ENCODE assay signal across 13 cellular contexts in genomic region chr19:934197-934840, GRCh38. TPM values are rescaled to one million over a fixed set of nuclear protein-coding genes. Genes with fewer than 3 reads are reported as not detected.
DNase-seq lines count a peak whose midpoint lies in the region; ATAC-seq and TF ChIP-seq lines count a peak whose summit lies in the region.
"Had no signal": no experiment of that assay in that cellular context is flagged by ENCODE, and none has a peak within 500 bp of the region (broad histone marks: within the 10 kb centered on the region; RNA-seq: fewer than 3 reads in every experiment).

No MANE protein-coding gene starts in this region.

- H3K36me3 ChIP-seq in breast epithelium, result no peaks in the 10 kb centered on the region
- H3K36me3 ChIP-seq in duodenal mucosa (ENCODE audit: control insufficient read depth in 1 of 2, insufficient read depth in 2 of 2, low read length in 2 of 2), result no peaks in the 10 kb centered on the region
- H3K36me3 ChIP-seq in neuronal stem cell (replicated peaks in 1 of 2; ENCODE audit: control insufficient read depth in 2 of 2, insufficient read depth in 2 of 2, low read length in 2 of 2), result peaks cover 35 to 81% of the 10 kb centered on the region in 2 donors
- H3K36me3 ChIP-seq in upper lobe of left lung, result peaks cover 0 to 19% (median 9%) of the 10 kb centered on the region in 4 donors
- H3K36me3 ChIP-seq in neural progenitor cell, result no peaks in the 10 kb centered on the region

- WGBS in neuronal stem cell (ENCODE audit: extremely low coverage in 2 of 2, insufficient read length in 2 of 2, insufficient replicate concordance in 1 of 2), 2 donors, result no CpG with 5 or more reads among the region's 29 CpGs
- 59 to 72% methylated on average over 3 to 29 of the region's 29 CpGs for WGBS in upper lobe of left lung, 2 donors

- peaks cover 4 to 11% of the 10 kb centered on the region in 2 donors for H3K4me1 ChIP-seq in breast epithelium
- peaks cover 15 to 24% of the 10 kb centered on the region in 2 donors for H3K4me1 ChIP-seq in duodenal mucosa (ENCODE audit: control insufficient read depth in 1 of 2, insufficient read depth in 2 of 2, low read length in 2 of 2)
- peaks cover 4 to 7% of the 10 kb centered on the region in 2 donors for H3K4me1 ChIP-seq in neuronal stem cell (ENCODE audit: control insufficient read depth in 2 of 2, insufficient read depth in 1 of 2, low read depth in 1 of 2, low read length in 2 of 2)
- H3K4me1 ChIP-seq in upper lobe of left lung, result peaks cover 37 to 47% (median 40%) of the 10 kb centered on the region in 4 donors
- peaks cover 10% of the 10 kb centered on the region for H3K4me1 ChIP-seq in neural progenitor cell

- H3K27me3 ChIP-seq in breast epithelium (no peaks in the 10 kb centered on the region), duodenal mucosa (ENCODE audit: control insufficient read depth in 1 of 2, insufficient read depth in 2 of 2, low read length in 2 of 2) (no peaks in the 10 kb centered on the region), neuronal stem cell (ENCODE audit: control insufficient read depth in 3 of 3, insufficient read depth in 3 of 3, low read depth in 1 of 3, low read length in 3 of 3) (no peaks in the 10 kb centered on the region), upper lobe of left lung (no peaks in the 10 kb centered on the region), neural progenitor cell (no peaks in the 10 kb centered on the region)

- H4K8ac ChIP-seq in neuronal stem cell (ENCODE audit: low read depth, low read length), result peak overlapping the region; percentile 43

- peaks cover 82% of the 10 kb centered on the region for H4K20me1 ChIP-seq in neural progenitor cell (ENCODE audit: low read depth)

- no peak overlapping the region for H2BK12ac ChIP-seq in neuronal stem cell (ENCODE audit: low read length)

- H4K91ac ChIP-seq in neuronal stem cell (ENCODE audit: low read depth, low read length, poor library complexity), result no peak overlapping the region

- H3K23ac ChIP-seq in neuronal stem cell (ENCODE audit: low read depth, low read length, poor library complexity), result no peak overlapping the region

- no peak overlapping the region for H2AFZ ChIP-seq in neuronal stem cell (ENCODE audit: low read length)
- H2AFZ ChIP-seq in neural progenitor cell (replicated peaks), result no peak overlapping the region

- H3K79me2 ChIP-seq in neural progenitor cell (ENCODE audit: low read depth), result peaks cover 99% of the 10 kb centered on the region

- H3K27ac Mint-ChIP-seq in MCF 10A (ENCODE audit: low read depth, unreplicated experiment) (no peak overlapping the region), neural progenitor cell (no peak overlapping the region)
- H3K27ac Mint-ChIP-seq: natural killer cell had no signal

- H3K9me3 Mint-ChIP-seq in MCF 10A (ENCODE audit: unreplicated experiment), result no peaks in the 10 kb centered on the region
- H3K9me3 Mint-ChIP-seq in neural progenitor cell, result no peaks in the 10 kb centered on the region
- H3K9me3 Mint-ChIP-seq: natural killer cell had no signal

- H3K36me3 Mint-ChIP-seq in MCF 10A (ENCODE audit: insufficient read depth, unreplicated experiment) (peaks cover 30% of the 10 kb centered on the region), neural progenitor cell (peaks cover 18% of the 10 kb centered on the region)
- H3K36me3 Mint-ChIP-seq: natural killer cell had no signal

- TF ChIP-seq POLR2A in breast epithelium (IDR thresholded peaks at IDR 0.05) (no peak), upper lobe of left lung (IDR thresholded peaks at IDR 0.05) (no peak)

- peak overlapping the region; percentile 83 for H3K18ac ChIP-seq in neuronal stem cell (ENCODE audit: low read length)

- H3K27ac ChIP-seq in breast epithelium, result peak overlapping the region; percentile 39 to 69
- peak overlapping the region; percentile 10 for H3K27ac ChIP-seq in duodenal mucosa (ENCODE audit: low read depth, low read length)
- H3K27ac ChIP-seq in neuronal stem cell (replicated peaks; ENCODE audit: low read length), result no peak overlapping the region
- peak overlapping the region; percentile 10 to 79 (median 69) for H3K27ac ChIP-seq in upper lobe of left lung
- H3K27ac ChIP-seq in neural progenitor cell, result no peak overlapping the region

- no peaks in the 10 kb centered on the region for H3F3A ChIP-seq in neural progenitor cell (ENCODE audit: low read depth)

- peaks cover 34% of the 10 kb centered on the region for H3K79me1 ChIP-seq in neuronal stem cell (ENCODE audit: low read depth, low read length)

- H2BK5ac ChIP-seq in neuronal stem cell (ENCODE audit: low read length), result peak overlapping the region; percentile 90

- H2AK5ac ChIP-seq in neuronal stem cell (ENCODE audit: low read depth, low read length), result peak overlapping the region; percentile 68

- TF ChIP-seq EP300 in upper lobe of left lung (IDR thresholded peaks at IDR 0.05), result no peak

- POLR2A ChIA-PET in MCF 10A (lab: Yijun Ruan, JAX), result interaction anchor here (0.6 to 1.5 kb wide), 5 partner anchors 41 to 235 kb away, joined by 3 to 7 read pairs (median 3); partner anchors contain the start of genes MED16, RNU6-9 and WDR18

- no peak overlapping the region for H3K14ac ChIP-seq in neuronal stem cell (ENCODE audit: low read length)

- H3K9ac ChIP-seq in duodenal mucosa (ENCODE audit: low read depth in 1 of 2, low read length in 2 of 2), result no peak overlapping the region
- no peak overlapping the region for H3K9ac ChIP-seq in neuronal stem cell (ENCODE audit: low read depth, low read length, poor library complexity)
- H3K9ac ChIP-seq in neural progenitor cell, result no peak overlapping the region

- no peak overlapping the region for H3K4me3 Mint-ChIP-seq in MCF 10A (ENCODE audit: unreplicated experiment)
- H3K4me3 Mint-ChIP-seq in neural progenitor cell, result no peak overlapping the region

- CTCF ChIA-PET in MCF 10A (lab: Yijun Ruan, JAX), result no interaction called here

- H2BK120ac ChIP-seq in neuronal stem cell (ENCODE audit: low read depth, low read length), result no peak overlapping the region

- BruUV-seq in MCF 10A (replicated peaks; lab: Mats Ljungman, UMichigan), result no TSS peak

- TF ChIP-seq CTCF in breast epithelium (IDR thresholded peaks at IDR 0.05), result no peak
- TF ChIP-seq CTCF in MCF 10A (IDR thresholded peaks at IDR 0.05; ENCODE audit: unreplicated experiment), result no peak
- no peak for TF ChIP-seq CTCF in upper lobe of left lung (IDR thresholded peaks at IDR 0.05)
- TF ChIP-seq CTCF in neural progenitor cell (IDR thresholded peaks at IDR 0.05), result no peak

- H3K4me3 ChIP-seq in breast epithelium (peak overlapping the region in 2 of 3 donors; percentile 5 to 21), duodenal mucosa (ENCODE audit: low read depth in 1 of 2, low read length in 2 of 2) (no peak overlapping the region), neuronal stem cell (ENCODE audit: low read length in 2 of 2) (no peak overlapping the region), upper lobe of left lung (peak overlapping the region in 1 of 4 donors; percentile 2), neural progenitor cell (no peak overlapping the region)

- peaks cover 18% of the 10 kb centered on the region for H3K4me1 Mint-ChIP-seq in MCF 10A (ENCODE audit: insufficient read depth, unreplicated experiment)
- peaks cover 10% of the 10 kb centered on the region for H3K4me1 Mint-ChIP-seq in neural progenitor cell

- DNase-seq in breast epithelium (ENCODE audit: low spot score in 2 of 2) (no peak), MCF 10A (ENCODE audit: unreplicated experiment) (no peak), neuronal stem cell (ENCODE audit: low spot score) (no peak), upper lobe of left lung (peak in 1 of 2 donors; percentile 68), NCI-H1048 (lab: John Stamatoyannopoulos, UW) (no peak), NCI-H1092 treated with DMSO at 0.1 percent for 48 hours (lab: John Stamatoyannopoulos, UW) (no peak), neural progenitor cell (ENCODE audit: low spot score) (no peak)
- DNase-seq: MM.1S; natural killer cell; stimulated activated naive CD4-positive, alpha-beta T cell had no signal

- H3K27me3 Mint-ChIP-seq in MCF 10A (ENCODE audit: insufficient read depth, unreplicated experiment), result no peaks in the 10 kb centered on the region
- peaks cover 2% of the 10 kb centered on the region for H3K27me3 Mint-ChIP-seq in neural progenitor cell (ENCODE audit: insufficient read depth, low read depth)

- H3K4ac ChIP-seq in neuronal stem cell (ENCODE audit: low read length), result no peak overlapping the region

- intact Hi-C loops in breast epithelium (cut with DNase I; ENCODE audit: low total_unique reads), result no loop called here
- intact Hi-C loops in MCF 10A (cut with micrococcal nuclease), result no loop called here

- H3K4me2 ChIP-seq in neuronal stem cell (ENCODE audit: insufficient read depth, low read length, poor library complexity, severe bottlenecking) (no peak overlapping the region), neural progenitor cell (no peak overlapping the region)

- peak in 1 of 2 donors; percentile 17 for ATAC-seq in upper lobe of left lung (ENCODE audit: low FRiP score in 2 of 2)

- H3K9me3 ChIP-seq in breast epithelium (no peaks in the 10 kb centered on the region), duodenal mucosa (ENCODE audit: control insufficient read depth in 1 of 2, low read length in 2 of 2) (no peaks in the 10 kb centered on the region), neuronal stem cell (replicated peaks in 1 of 2; ENCODE audit: control insufficient read depth in 2 of 2, insufficient read depth in 1 of 2, low read depth in 1 of 2, low read length in 2 of 2) (peaks cover 0 to 3% of the 10 kb centered on the region in 2 donors), upper lobe of left lung (no peaks in the 10 kb centered on the region), neural progenitor cell (ENCODE audit: low read depth) (no peaks in the 10 kb centered on the region)

- no peak overlapping the region for H2BK15ac ChIP-seq in neuronal stem cell (ENCODE audit: low read length)

RNA-seq across cellular contexts. Expression of gene ARID3A, which starts 8.5 kb away (rescaled TPM):
- 10 to 100 TPM in 1 of 3 donors, 1 to 10 TPM in 2; 3.5 to 11.1 (median 4.8) TPM for total RNA-seq in breast epithelium
- total RNA-seq in MCF 10A (2022), result 10.2 and 13.1 TPM in 2 replicates
- 61.6 TPM for polyA plus RNA-seq in neuronal stem cell (2013, experiment 1 of 2)
- 65.4 TPM for polyA plus RNA-seq in neuronal stem cell (2013, experiment 2 of 2)
- total RNA-seq in upper lobe of left lung, result 10 to 100 TPM in 4 of 6 donors, 1 to 10 TPM in 2; 7.1 to 54.5 (median 19.2) TPM
- total RNA-seq in neural progenitor cell (ENCODE audit: low replicate concordance), result 25.5 and 68.7 TPM in 2 replicates

RNA-seq across cellular contexts. Expression of gene KISS1R, which starts 17.2 kb away (rescaled TPM):
- total RNA-seq in breast epithelium (under 1 TPM in 2 of 3 donors, not detected in 1; 0.15 to 0.33 TPM), MCF 10A (2022) (not detected in 2 replicates), upper lobe of left lung (not detected), neural progenitor cell (ENCODE audit: low replicate concordance) (0.77 TPM in 1 of 2 replicates, not detected in the other)
- polyA plus RNA-seq in neuronal stem cell (2013, experiment 1 of 2), result 0.29 TPM
- 0.39 TPM for polyA plus RNA-seq in neuronal stem cell (2013, experiment 2 of 2)
- total RNA-seq: aorta, Daoy had no signal
- polyA plus RNA-seq: aorta had no signal

RNA-seq across cellular contexts. Expression of gene R3HDM4, which starts 21.3 kb away (rescaled TPM):
- total RNA-seq in breast epithelium, result 10 to 100 TPM; 31.8 to 41.6 (median 41.0) TPM
- total RNA-seq in MCF 10A (2022), result 65.7 and 73.6 TPM in 2 replicates
- polyA plus RNA-seq in neuronal stem cell (2013, experiment 1 of 2), result 52.8 TPM
- polyA plus RNA-seq in neuronal stem cell (2013, experiment 2 of 2), result 52.4 TPM
- total RNA-seq in upper lobe of left lung, result 10 to 100 TPM; 39.6 to 71.2 (median 63.3) TPM
- 22.7 and 58.2 TPM in 2 replicates for total RNA-seq in neural progenitor cell (ENCODE audit: low replicate concordance)

RNA-seq across cellular contexts. Expression of gene RNU6-9, which starts 41.0 kb away (rescaled TPM):
- total RNA-seq in breast epithelium, result not detected
- total RNA-seq in MCF 10A (2022), result not detected in 2 replicates
- polyA plus RNA-seq in neuronal stem cell (2013, experiment 1 of 2), result not detected
- not detected for polyA plus RNA-seq in neuronal stem cell (2013, experiment 2 of 2)
- total RNA-seq in upper lobe of left lung, result not detected
- total RNA-seq in neural progenitor cell (ENCODE audit: low replicate concordance), result not detected in 2 replicates
- total RNA-seq: aorta, Daoy, natural killer cell had no signal
- polyA plus RNA-seq: aorta had no signal

RNA-seq across cellular contexts. Expression of gene MED16, which starts 41.3 kb away (rescaled TPM):
- total RNA-seq in breast epithelium, result 10 to 100 TPM; 14.9 to 33.1 (median 32.8) TPM
- total RNA-seq in MCF 10A (2022), result 52.7 and 61.0 TPM in 2 replicates
- 33.3 TPM for polyA plus RNA-seq in neuronal stem cell (2013, experiment 1 of 2)
- 32.9 TPM for polyA plus RNA-seq in neuronal stem cell (2013, experiment 2 of 2)
- 100 to 1,000 TPM in 2 of 6 donors, 10 to 100 TPM in 4; 33.5 to 110 (median 62.1) TPM for total RNA-seq in upper lobe of left lung
- 14.4 and 46.9 TPM in 2 replicates for total RNA-seq in neural progenitor cell (ENCODE audit: low replicate concordance)

Comparison
In these comparisons a context has a peak if more than half of its experiments do, and no peak if none do; other contexts are left out.
1. H3K27ac ChIP-seq: peak in breast epithelium (2 of 2), duodenal mucosa (single experiment) and upper lobe of left lung (4 of 4); none in neuronal stem cell (single experiment) and neural progenitor cell (single experiment).
2. H3K4me3 ChIP-seq: peak in breast epithelium (2 of 3); none in duodenal mucosa (0 of 2), neuronal stem cell (0 of 2) and neural progenitor cell (single experiment).